Comparison of ENCODE assay signal across 13 cellular contexts in genomic region chr7:23022258-23022745, GRCh38. TPM values are rescaled to one million over a fixed set of nuclear protein-coding genes. Genes with fewer than 3 reads are reported as not detected.
DNase-seq lines count a peak whose midpoint lies in the region; ATAC-seq, FAIRE-seq and TF ChIP-seq lines count a peak whose summit lies in the region.
"Had no signal": no experiment of that assay in that cellular context is flagged by ENCODE, and none has a peak within 500 bp of the region (broad histone marks: within the 10 kb centered on the region; RNA-seq: fewer than 3 reads in every experiment).

No MANE protein-coding gene starts in this region.

- ATAC-seq in right cardiac atrium, result peak in 1 of 2 donors; percentile 64
- ATAC-seq: Panc1 had no signal

- H3K36me3 Mint-ChIP-seq in MCF 10A (ENCODE audit: insufficient read depth, unreplicated experiment) (no peaks in the 10 kb centered on the region), astrocyte (ENCODE audit: low read depth, unreplicated experiment) (no peaks in the 10 kb centered on the region), type B pancreatic cell (no peaks in the 10 kb centered on the region)

- H3F3A ChIP-seq in MM.1S (ENCODE audit: insufficient read depth, low read length), result 0 out of 2 replicates have a peak, but pooled peaks cover 1% of the 10 kb centered on the region

- FAIRE-seq in astrocyte (lab: Jason Lieb, UNC), result peak; percentile 9
- FAIRE-seq: H1 had no signal

- H3K27ac Mint-ChIP-seq in MCF 10A (ENCODE audit: low read depth, unreplicated experiment), result peak overlapping the region; percentile 51
- peak overlapping the region; percentile 21 for H3K27ac Mint-ChIP-seq in astrocyte (ENCODE audit: unreplicated experiment)
- H3K27ac Mint-ChIP-seq in type B pancreatic cell, result peak overlapping the region; percentile 91

- no peaks in the 10 kb centered on the region for H3K27me3 ChIP-seq in breast epithelium
- H3K27me3 ChIP-seq in astrocyte (ENCODE audit: insufficient read depth, low read length), result no peaks in the 10 kb centered on the region
- H3K27me3 ChIP-seq in right cardiac atrium (ENCODE audit: control insufficient read depth, insufficient read depth), result no peaks in the 10 kb centered on the region
- no peaks in the 10 kb centered on the region for H3K27me3 ChIP-seq in colonic mucosa
- no peaks in the 10 kb centered on the region for H3K27me3 ChIP-seq in MM.1S (replicated peaks; ENCODE audit: insufficient read depth, low read length)
- H3K27me3 ChIP-seq: ovary had no signal

- H3K9ac ChIP-seq in astrocyte (ENCODE audit: low read length) (no peak overlapping the region), colonic mucosa (ENCODE audit: low read depth in 2 of 2, low read length in 2 of 2) (no peak overlapping the region), MM.1S (ENCODE audit: low read length) (no peak overlapping the region)

- TF ChIP-seq CTCF in MCF 10A (IDR thresholded peaks at IDR 0.05; ENCODE audit: unreplicated experiment) (no peak), breast epithelium (IDR thresholded peaks at IDR 0.05) (no peak), astrocyte (IDR thresholded peaks at IDR 0.05; ENCODE audit: insufficient read depth, low read depth, low read length) (no peak), type B pancreatic cell (conservative IDR thresholded peaks at IDR 0.05) (no peak), colonic mucosa (IDR thresholded peaks at IDR 0.05) (no peak), MM.1S (IDR thresholded peaks at IDR 0.05; ENCODE audit: low read length) (no peak)

- H3K9me2 ChIP-seq in MM.1S (replicated peaks; ENCODE audit: insufficient read depth, low read length), result no peaks in the 10 kb centered on the region

- intact Hi-C loops in MCF 10A (cut with micrococcal nuclease) (no loop called here), breast epithelium (cut with DNase I; ENCODE audit: low total_unique reads) (no loop called here), right cardiac atrium (cut with DNase I) (no loop called here), colonic mucosa (cut with DNase I) (no loop called here)

- H3K4me3 ChIP-seq in breast epithelium (no peak overlapping the region), astrocyte (ENCODE audit: insufficient read depth, low read depth, low read length) (no peak overlapping the region), right cardiac atrium (ENCODE audit: low read length) (no peak overlapping the region), colonic mucosa (no peak overlapping the region), MM.1S (ENCODE audit: low read length) (no peak overlapping the region)
- H3K4me3 ChIP-seq: ovary had no signal

- H3K27ac ChIP-seq in breast epithelium (peak overlapping the region in 1 of 2 donors; percentile 8), astrocyte (ENCODE audit: low read depth, low read length) (peak overlapping the region; percentile 72), right cardiac atrium (ENCODE audit: low read length) (no peak overlapping the region), colonic mucosa (no peak overlapping the region), MM.1S (ENCODE audit: low read length) (no peak overlapping the region)
- H3K27ac ChIP-seq: ovary had no signal

- BruUV-seq in MCF 10A (replicated peaks; lab: Mats Ljungman, UMichigan), result no TSS peak

- WGBS in right cardiac atrium, result 51% methylated on average over 7 of the region's 7 CpGs

- H3K4me2 ChIP-seq in astrocyte (ENCODE audit: low read length), result peak overlapping the region; percentile 60
- H3K4me2 ChIP-seq in MM.1S (ENCODE audit: low read depth, low read length), result no peak overlapping the region

- CTCF ChIA-PET in MCF 10A (lab: Yijun Ruan, JAX), result interaction anchor here (6.1 kb wide), 1 partner anchor 33 kb away, joined by 31 read pairs; no protein-coding TSS in a partner anchor

- POLR2A ChIA-PET in MCF 10A (lab: Yijun Ruan, JAX), result interaction anchor here (0.6 to 3.8 kb wide), 6 partner anchors 11 to 209 kb away, joined by 3 to 30 read pairs (median 3); partner anchors contain the start of gene HYCC1

- H3K4me1 ChIP-seq in breast epithelium (no peaks in the 10 kb centered on the region), astrocyte (ENCODE audit: insufficient read depth, low read length) (peaks cover 24% of the 10 kb centered on the region), right cardiac atrium (ENCODE audit: control insufficient read depth, insufficient read depth, low read length) (no peaks in the 10 kb centered on the region), colonic mucosa (no peaks in the 10 kb centered on the region), MM.1S (ENCODE audit: low read length) (peaks cover 4% of the 10 kb centered on the region; the same call in 1 of the 2 replicates)

- H3K9me3 Mint-ChIP-seq in MCF 10A (ENCODE audit: unreplicated experiment), result peaks cover 6% of the 10 kb centered on the region
- H3K9me3 Mint-ChIP-seq in astrocyte (ENCODE audit: unreplicated experiment), result no peaks in the 10 kb centered on the region
- peaks cover 9% of the 10 kb centered on the region for H3K9me3 Mint-ChIP-seq in type B pancreatic cell

- H3K36me3 ChIP-seq in breast epithelium (no peaks in the 10 kb centered on the region), astrocyte (ENCODE audit: insufficient read depth, low read length) (no peaks in the 10 kb centered on the region), colonic mucosa (no peaks in the 10 kb centered on the region), MM.1S (replicated peaks; ENCODE audit: insufficient read depth, low read length) (no peaks in the 10 kb centered on the region)
- H3K36me3 ChIP-seq: ovary had no signal

- H2AFZ ChIP-seq in astrocyte (ENCODE audit: low read depth, low read length), result no peak overlapping the region
- no peak overlapping the region for H2AFZ ChIP-seq in MM.1S (ENCODE audit: low read length)

- no peaks in the 10 kb centered on the region for H3K79me2 ChIP-seq in astrocyte (ENCODE audit: insufficient read depth, low read length)
- H3K79me2 ChIP-seq in MM.1S (ENCODE audit: low read length), result no peaks in the 10 kb centered on the region

- H4K20me1 ChIP-seq in astrocyte (ENCODE audit: insufficient read depth, low read length), result no peaks in the 10 kb centered on the region
- no peaks in the 10 kb centered on the region for H4K20me1 ChIP-seq in MM.1S (ENCODE audit: insufficient read depth, low read length)

- TF ChIP-seq POLR2A in breast epithelium (IDR thresholded peaks at IDR 0.05), result no peak

- peak overlapping the region; percentile 21 for H3K4me3 Mint-ChIP-seq in MCF 10A (ENCODE audit: unreplicated experiment)
- no peak overlapping the region for H3K4me3 Mint-ChIP-seq in astrocyte (ENCODE audit: unreplicated experiment)
- H3K4me3 Mint-ChIP-seq in type B pancreatic cell, result peak overlapping the region; percentile 70

- H3K27me3 Mint-ChIP-seq in MCF 10A (ENCODE audit: insufficient read depth, unreplicated experiment), result no peaks in the 10 kb centered on the region
- no peaks in the 10 kb centered on the region for H3K27me3 Mint-ChIP-seq in astrocyte (ENCODE audit: low read depth, unreplicated experiment)
- peaks cover 3% of the 10 kb centered on the region for H3K27me3 Mint-ChIP-seq in type B pancreatic cell

- H3K9me3 ChIP-seq in breast epithelium, result no peaks in the 10 kb centered on the region
- H3K9me3 ChIP-seq in astrocyte (ENCODE audit: insufficient read depth, low read depth, low read length), result no peaks in the 10 kb centered on the region
- H3K9me3 ChIP-seq in right cardiac atrium (ENCODE audit: control insufficient read depth, low read length), result no peaks in the 10 kb centered on the region
- H3K9me3 ChIP-seq in colonic mucosa, result no peaks in the 10 kb centered on the region
- H3K9me3 ChIP-seq in MM.1S (replicated peaks; ENCODE audit: insufficient read depth, low read length), result no peaks in the 10 kb centered on the region
- H3K9me3 ChIP-seq: ovary had no signal

- DNase-seq in MCF 10A (ENCODE audit: unreplicated experiment) (peak; percentile 52), breast epithelium (ENCODE audit: low spot score in 2 of 2) (no peak), astrocyte (ENCODE audit: low read depth) (peak; percentile 96), right cardiac atrium (peak in 2 of 3 donors; percentile 52 to 66), type B pancreatic cell (ENCODE audit: extremely low spot score, unreplicated experiment) (no peak), colonic mucosa (no peak), MM.1S (no peak)
- DNase-seq in stimulated activated CD4-positive, alpha-beta T cell treated with anti-CD3 and anti-CD28 coated beads, Interleukin-4, amount 100 ng/mL, for 4 hours, result no peak
- DNase-seq: activated CD4-positive, alpha-beta T cell treated with anti-CD3 and anti-CD28 coated beads, Interleukin-2, amount 50 U/mL, for 48 hours; NCI-H187; ovary had no signal

- peaks cover 46% of the 10 kb centered on the region for H3K4me1 Mint-ChIP-seq in MCF 10A (ENCODE audit: insufficient read depth, unreplicated experiment)
- H3K4me1 Mint-ChIP-seq in astrocyte (ENCODE audit: low read depth, unreplicated experiment), result peaks cover 26% of the 10 kb centered on the region
- peaks cover 15% of the 10 kb centered on the region for H3K4me1 Mint-ChIP-seq in type B pancreatic cell (ENCODE audit: unreplicated experiment)

RNA-seq across cellular contexts. Expression of gene HYCC1, which starts 8.4 kb away (rescaled TPM):
- 48.9 and 49.1 TPM in 2 replicates for total RNA-seq in MCF 10A (2022)
- total RNA-seq in breast epithelium, result 10 to 100 TPM; 43.8 to 64.6 (median 50.4) TPM
- 78.5 and 79.8 TPM in 2 replicates for total RNA-seq in astrocyte
- total RNA-seq in right cardiac atrium, result 10 to 100 TPM; 32.8 to 47.3 (median 36.3) TPM
- polyA plus RNA-seq in right cardiac atrium, result 7.7 TPM
- 26.7 and 32.9 TPM in 2 replicates for total RNA-seq in type B pancreatic cell (ENCODE audit: low replicate concordance)
- total RNA-seq in colonic mucosa, result 10 to 100 TPM in 1 of 2 donors, 1 to 10 TPM in 1; 5.5 to 10.8 TPM

Comparison
In these comparisons a context has a peak if more than half of its experiments do, and no peak if none do; other contexts are left out.
1. DNase-seq: peak in MCF 10A (single experiment), astrocyte (single experiment) and right cardiac atrium (2 of 3); none in breast epithelium (0 of 2), type B pancreatic cell (single experiment), colonic mucosa (single experiment), MM.1S (single experiment) and stimulated activated CD4-positive, alpha-beta T cell treated with anti-CD3 and anti-CD28 coated beads, Interleukin-4, amount 100 ng/mL, for 4 hours (0 of 2).
2. H3K27ac Mint-ChIP-seq: peak in every context shown above with its lines; median percentile 91 in type B pancreatic cell; 51 in MCF 10A; 21 in astrocyte.